10 cellular contexts compared by ENCODE assay signal in genomic region chr22:32649515-32650200, GRCh38.
A peak's percentile ranks its signal among the peaks of the same experiment; 100 is the strongest.
DNase-seq lines count a peak whose midpoint lies in the region; ATAC-seq and TF ChIP-seq lines count a peak whose summit lies in the region.
"Had no signal": no experiment of that assay in that cellular context is flagged by ENCODE, and none has a peak within 500 bp of the region (broad histone marks: within the 10 kb centered on the region; RNA-seq: fewer than 3 reads in every experiment).

No MANE protein-coding gene starts in this region.

- no peak for TF ChIP-seq POLR2A in tibial nerve (IDR thresholded peaks at IDR 0.05)

- H3K27ac ChIP-seq in hepatocyte (peak overlapping the region; percentile 51), tibial nerve (peak overlapping the region in 3 of 4 donors; percentile 9 to 75 (median 15))

- peaks cover 4% of the 10 kb centered on the region for H3K4me1 Mint-ChIP-seq in activated CD8-positive, alpha-beta memory T cell treated with anti-CD3 and anti-CD28 coated beads, Interleukin-2, amount 10 ng/mL, durations not matched to agents 7 days and 5 days

- H3K4me1 ChIP-seq in hepatocyte (ENCODE audit: insufficient read depth), result peaks cover 4% of the 10 kb centered on the region
- H3K4me1 ChIP-seq in tibial nerve, result peaks cover 0 to 7% (median 5%) of the 10 kb centered on the region in 4 donors
- H3K4me1 ChIP-seq: adrenal gland had no signal

- H3K9me3 ChIP-seq in hepatocyte (ENCODE audit: low read depth) (no peaks in the 10 kb centered on the region), tibial nerve (peaks cover 0 to 8% (median 0%) of the 10 kb centered on the region in 4 donors)
- H3K9me3 ChIP-seq: adrenal gland had no signal

- H3K4me2 ChIP-seq in hepatocyte, result no peak overlapping the region

- H2AFZ ChIP-seq in hepatocyte, result no peak overlapping the region

- H3K4me3 Mint-ChIP-seq in activated CD8-positive, alpha-beta memory T cell treated with anti-CD3 and anti-CD28 coated beads, Interleukin-2, amount 10 ng/mL, durations not matched to agents 7 days and 5 days, result no peak overlapping the region
- H3K4me3 Mint-ChIP-seq: WTC11 had no signal

- intact Hi-C loops in left colon (cut with DNase I, micrococcal nuclease), result loop anchor here in 1 of 2 donors (10.0 kb wide), 1 partner anchor 145 kb away; no protein-coding TSS in a partner anchor

- CTCF ChIA-PET in activated CD8-positive, alpha-beta memory T cell treated with anti-CD3 and anti-CD28 coated beads, Interleukin-2, amount 10 ng/mL, durations not matched to agents 7 days and 5 days (lab: Charles Lee), result no interaction called here
- CTCF ChIA-PET in GM10248 (lab: Yijun Ruan, JAX), result interaction anchor here (2.1 to 2.3 kb wide), 2 partner anchors 10 to 147 kb away, joined by 6 to 9 read pairs; no protein-coding TSS in a partner anchor

- no peaks in the 10 kb centered on the region for H3K79me2 ChIP-seq in hepatocyte

- no peak for ATAC-seq in activated CD8-positive, alpha-beta memory T cell treated with anti-CD3 and anti-CD28 coated beads, Interleukin-2, amount 10 ng/mL, durations not matched to agents 7 days and 5 days
- ATAC-seq in left colon, result no peak
- no peak for ATAC-seq in GM21528 (IDR thresholded peaks at IDR 0.05; ENCODE audit: low FRiP score, unreplicated experiment)

- peaks cover 6% of the 10 kb centered on the region for H3K27me3 Mint-ChIP-seq in activated CD8-positive, alpha-beta memory T cell treated with anti-CD3 and anti-CD28 coated beads, Interleukin-2, amount 10 ng/mL, durations not matched to agents 7 days and 5 days

- POLR2A ChIA-PET in GM10248 (lab: Yijun Ruan, JAX), result no interaction called here

- peaks cover 2% of the 10 kb centered on the region for H3K36me3 Mint-ChIP-seq in activated CD8-positive, alpha-beta memory T cell treated with anti-CD3 and anti-CD28 coated beads, Interleukin-2, amount 10 ng/mL, durations not matched to agents 7 days and 5 days
- H3K36me3 Mint-ChIP-seq: WTC11 had no signal

- DNase-seq in activated CD8-positive, alpha-beta memory T cell treated with anti-CD3 and anti-CD28 coated beads, Interleukin-2, amount 50 U/mL, for 48 hours, result peak; percentile 58
- DNase-seq in activated CD8-positive, alpha-beta memory T cell treated with anti-CD3 and anti-CD28 coated beads, Interleukin-2, amount 10 ng/mL, durations not matched to agents 7 days and 5 days, result no peak
- DNase-seq in T1000 (lab: John Stamatoyannopoulos, UW) (peak; percentile 43), hepatocyte (ENCODE audit: low spot score) (peak; percentile 34), tibial nerve (ENCODE audit: low spot score in 2 of 2) (no peak), GM10248 (ENCODE audit: extremely low spot score) (no peak), left colon (no peak)
- DNase-seq: adrenal gland had no signal

- no peaks in the 10 kb centered on the region for H3K9me3 Mint-ChIP-seq in activated CD8-positive, alpha-beta memory T cell treated with anti-CD3 and anti-CD28 coated beads, Interleukin-2, amount 10 ng/mL, durations not matched to agents 7 days and 5 days (ENCODE audit: low read depth)

- WGBS in hepatocyte (ENCODE audit: low lambda C conversion rate, missing lambda C conversion rate), result 69% methylated on average over 10 of the region's 10 CpGs
- 39 to 43% methylated on average over 10 of the region's 10 CpGs for WGBS in tibial nerve, 2 donors

- H3K36me3 ChIP-seq in hepatocyte (replicated peaks; ENCODE audit: insufficient read depth, low read depth) (no peaks in the 10 kb centered on the region), tibial nerve (no peaks in the 10 kb centered on the region)
- H3K36me3 ChIP-seq: adrenal gland had no signal

- H3K4me3 ChIP-seq in hepatocyte, result no peak overlapping the region
- H3K4me3 ChIP-seq in tibial nerve, result no peak overlapping the region
- H3K4me3 ChIP-seq: adrenal gland had no signal

- no peaks in the 10 kb centered on the region for H3K9me2 ChIP-seq in hepatocyte (replicated peaks; ENCODE audit: insufficient read depth)

- no peak for TF ChIP-seq EP300 in tibial nerve (IDR thresholded peaks at IDR 0.05)

- H3K27ac Mint-ChIP-seq in activated CD8-positive, alpha-beta memory T cell treated with anti-CD3 and anti-CD28 coated beads, Interleukin-2, amount 10 ng/mL, durations not matched to agents 7 days and 5 days, result no peak overlapping the region

- H3K27me3 ChIP-seq in hepatocyte (no peaks in the 10 kb centered on the region), tibial nerve (no peaks in the 10 kb centered on the region)
- H3K27me3 ChIP-seq: adrenal gland had no signal

- H4K20me1 ChIP-seq in hepatocyte (ENCODE audit: insufficient read depth, poor library complexity, severe bottlenecking), result no peaks in the 10 kb centered on the region

- TF ChIP-seq CTCF in hepatocyte (IDR thresholded peaks at IDR 0.05; ENCODE audit: poor library complexity) (no peak), tibial nerve (IDR thresholded peaks at IDR 0.05) (no peak), GM10248 (IDR thresholded peaks at IDR 0.05; ENCODE audit: control extremely low read depth, extremely low read depth, low read depth, missing control alignments) (no peak)

Comparison
In these comparisons a context has a peak if more than half of its experiments do, and no peak if none do; other contexts are left out.
1. DNase-seq: peak in activated CD8-positive, alpha-beta memory T cell treated with anti-CD3 and anti-CD28 coated beads, Interleukin-2, amount 50 U/mL, for 48 hours (single experiment), T1000 (single experiment) and hepatocyte (single experiment); none in activated CD8-positive, alpha-beta memory T cell treated with anti-CD3 and anti-CD28 coated beads, Interleukin-2, amount 10 ng/mL, durations not matched to agents 7 days and 5 days (single experiment), tibial nerve (0 of 2), GM10248 (single experiment) and left colon (0 of 2).